8 cellular contexts compared by ENCODE assay signal in the genomic region with DNA sequence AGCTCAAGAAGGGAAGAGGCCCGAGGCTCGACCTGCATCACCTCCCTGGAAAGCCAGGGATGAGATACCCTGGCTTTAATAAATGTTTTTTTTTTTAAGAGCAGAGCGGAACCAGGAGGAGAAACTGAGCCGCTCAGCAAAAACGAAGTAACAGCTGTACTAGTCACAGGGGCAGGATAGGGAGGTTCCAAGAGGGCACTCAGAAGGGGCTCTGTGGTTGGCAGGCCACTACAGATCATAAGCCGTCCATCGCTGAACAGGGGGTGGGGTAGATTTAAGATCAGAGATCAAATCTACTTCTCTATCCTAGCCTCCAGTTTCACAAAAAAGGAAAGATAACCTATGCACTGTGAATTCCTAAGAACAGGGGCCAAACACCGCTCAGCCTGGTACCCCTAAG. TPM values are rescaled to one million over a fixed set of nuclear protein-coding genes. Genes with fewer than 3 reads are reported as not detected.
DNase-seq lines count a peak whose midpoint lies in the region; ATAC-seq and TF ChIP-seq lines count a peak whose summit lies in the region.

No MANE protein-coding gene starts in this region.

- peaks cover 59% of the 10 kb centered on the region for H3K36me3 Mint-ChIP-seq in activated T-cell treated with anti-CD3 and anti-CD28 coated beads, Interleukin-2, amount 50 U/mL, for 24 hours (ENCODE audit: low read depth)
- peaks cover 60% of the 10 kb centered on the region for H3K36me3 Mint-ChIP-seq in activated T-helper 17 cell treated with anti-CD3 and anti-CD28 coated beads, Interleukin-2, amount 50 U/mL, for 72 hours (ENCODE audit: low read depth)

- H3K27ac Mint-ChIP-seq in activated T-cell treated with anti-CD3 and anti-CD28 coated beads, Interleukin-2, amount 50 U/mL, for 24 hours: peak overlapping the region; percentile 99
- peak overlapping the region; percentile 94 for H3K27ac Mint-ChIP-seq in activated T-helper 17 cell treated with anti-CD3 and anti-CD28 coated beads, Interleukin-2, amount 50 U/mL, for 72 hours

- ATAC-seq in activated T-helper 17 cell treated with anti-CD3 and anti-CD28 coated beads, Interleukin-2, amount 50 U/mL, for 72 hours (replicated peaks): no peak
- ATAC-seq in left lobe of liver: no peak

- no peak for DNase-seq in activated T-cell treated with anti-CD3 and anti-CD28 coated beads, Interleukin-2, amount 50 U/mL, for 24 hours
- DNase-seq in activated T-cell treated with anti-CD3 and anti-CD28 coated beads, Interleukin-2, amount 50 U/mL, for 48 hours: no peak
- DNase-seq in right atrium auricular region (ENCODE audit: low spot score) (no peak), Kasumi-1 (lab: John Stamatoyannopoulos, UW) (no peak), C1 segment of cervical spinal cord (lab: John Stamatoyannopoulos, UW) (no peak), left lobe of liver (ENCODE audit: low spot score) (no peak)

- peak overlapping the region; percentile 99 for H3K9ac ChIP-seq in skeletal muscle satellite cell (ENCODE audit: low read depth, low read length)

- H3K27me3 ChIP-seq in right atrium auricular region (no peaks in the 10 kb centered on the region), skeletal muscle satellite cell (ENCODE audit: control insufficient read depth, insufficient read depth, low read length) (no peaks in the 10 kb centered on the region)

- H3K9me3 Mint-ChIP-seq in activated T-cell treated with anti-CD3 and anti-CD28 coated beads, Interleukin-2, amount 50 U/mL, for 24 hours: no peaks in the 10 kb centered on the region
- H3K9me3 Mint-ChIP-seq in activated T-helper 17 cell treated with anti-CD3 and anti-CD28 coated beads, Interleukin-2, amount 50 U/mL, for 72 hours: no peaks in the 10 kb centered on the region

- H3K36me3 ChIP-seq in right atrium auricular region (peaks cover 36% of the 10 kb centered on the region), skeletal muscle satellite cell (ENCODE audit: insufficient read depth, low read length) (peaks cover 37% of the 10 kb centered on the region)

- H3K4me1 ChIP-seq in right atrium auricular region (peaks cover 0 to 23% of the 10 kb centered on the region in 2 donors), skeletal muscle satellite cell (ENCODE audit: control insufficient read depth, insufficient read depth, low read length) (peaks cover 19% of the 10 kb centered on the region)

- H3K9me3 ChIP-seq in right atrium auricular region (no peaks in the 10 kb centered on the region), skeletal muscle satellite cell (replicated peaks; ENCODE audit: low read length) (no peaks in the 10 kb centered on the region)

- no peak for TF ChIP-seq CTCF in right atrium auricular region (IDR thresholded peaks at IDR 0.05)

- H3K27me3 Mint-ChIP-seq in activated T-cell treated with anti-CD3 and anti-CD28 coated beads, Interleukin-2, amount 50 U/mL, for 24 hours: no peaks in the 10 kb centered on the region
- H3K27me3 Mint-ChIP-seq in activated T-helper 17 cell treated with anti-CD3 and anti-CD28 coated beads, Interleukin-2, amount 50 U/mL, for 72 hours: no peaks in the 10 kb centered on the region

- H3K27ac ChIP-seq in right atrium auricular region: peak overlapping the region; percentile 88 to 92

- peak overlapping the region; percentile 94 for H3K4me3 Mint-ChIP-seq in activated T-cell treated with anti-CD3 and anti-CD28 coated beads, Interleukin-2, amount 50 U/mL, for 24 hours
- H3K4me3 Mint-ChIP-seq in activated T-helper 17 cell treated with anti-CD3 and anti-CD28 coated beads, Interleukin-2, amount 50 U/mL, for 72 hours: peak overlapping the region; percentile 86

- H3K4me1 Mint-ChIP-seq in activated T-cell treated with anti-CD3 and anti-CD28 coated beads, Interleukin-2, amount 50 U/mL, for 24 hours (ENCODE audit: low read depth): peaks cover 35% of the 10 kb centered on the region
- peaks cover 10% of the 10 kb centered on the region for H3K4me1 Mint-ChIP-seq in activated T-helper 17 cell treated with anti-CD3 and anti-CD28 coated beads, Interleukin-2, amount 50 U/mL, for 72 hours

- H3K4me2 ChIP-seq in skeletal muscle satellite cell (ENCODE audit: low read length): peak overlapping the region; percentile 85

- H3K4me3 ChIP-seq in right atrium auricular region (peak overlapping the region; percentile 73 to 76), skeletal muscle satellite cell (ENCODE audit: low read length) (peak overlapping the region; percentile 96)

RNA-seq across cellular contexts. Expression of gene EIF3D, which starts 0.6 kb away (rescaled TPM):
- 100 to 1,000 TPM; 307 to 329 TPM for total RNA-seq in activated T-helper 17 cell treated with anti-CD3 and anti-CD28 coated beads, Interleukin-2, amount 50 U/mL, for 72 hours
- 100 to 1,000 TPM; 177 to 185 TPM for total RNA-seq in right atrium auricular region
- total RNA-seq in skeletal muscle satellite cell (2012; rRNA removed): 463 and 502 TPM in 2 replicates
- 34.5 TPM for total RNA-seq in left lobe of liver

RNA-seq across cellular contexts. Expression of gene FOXRED2, which starts 21.5 kb away (rescaled TPM):
- total RNA-seq in activated T-helper 17 cell treated with anti-CD3 and anti-CD28 coated beads, Interleukin-2, amount 50 U/mL, for 72 hours: 10 to 100 TPM; 12.3 to 18.0 TPM
- 1 to 10 TPM; 3.7 to 5.7 TPM for total RNA-seq in right atrium auricular region
- 8.7 and 11.7 TPM in 2 replicates for total RNA-seq in skeletal muscle satellite cell (2012; rRNA removed)
- total RNA-seq in left lobe of liver: 9.0 TPM

RNA-seq across cellular contexts. Expression of gene TXN2, which starts 46.9 kb away (rescaled TPM):
- total RNA-seq in activated T-helper 17 cell treated with anti-CD3 and anti-CD28 coated beads, Interleukin-2, amount 50 U/mL, for 72 hours: 100 to 1,000 TPM in 1 of 2 donors, 10 to 100 TPM in 1; 87.9 to 114 TPM
- total RNA-seq in right atrium auricular region: 10 to 100 TPM; 70.6 to 82.1 TPM
- 23.1 and 36.3 TPM in 2 replicates for total RNA-seq in skeletal muscle satellite cell (2012; rRNA removed)
- 65.3 TPM for total RNA-seq in left lobe of liver
